In the genomic region with DNA sequence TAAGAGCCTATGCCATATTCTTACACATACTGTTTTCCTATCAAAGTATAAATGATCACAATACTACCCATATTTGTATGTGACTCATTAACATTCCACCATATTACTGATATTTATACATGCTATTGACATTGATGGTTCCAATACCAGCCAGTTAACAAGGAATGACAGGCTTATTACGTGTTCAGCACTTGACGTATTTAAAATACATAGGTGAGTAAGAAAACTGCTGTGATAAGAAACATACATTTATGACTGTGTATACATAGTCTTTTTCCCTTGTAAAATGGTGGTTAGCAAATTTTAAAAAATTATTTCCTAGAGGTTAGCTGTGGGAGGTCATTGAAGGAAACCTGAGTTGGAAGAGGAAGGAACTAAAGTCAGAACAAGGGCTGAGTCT, we compare ENCODE assay signal across 36 cellular contexts.
"Had no signal": no experiment of that assay in that cellular context is flagged by ENCODE, and none has a peak within 500 bp of the region (broad histone marks: within the 10 kb centered on the region; RNA-seq: fewer than 3 reads in every experiment).

No MANE protein-coding gene starts in this region.

- H3K4me3 ChIP-seq: MG63 had no signal

- H3K36me3 ChIP-seq: MG63 had no signal

- H3K9me3 ChIP-seq: MG63 had no signal

- DNase-seq: Karpas-422, Kasumi-1, MG63, MM.1S, MV-4-11, NCI-H1048, NCI-H1092, NCI-H1092 treated with DMSO at 0.1 percent for 48 hours, NCI-H1105, NCI-H1105 treated with DMSO at 0.1 percent for 48 hours, NCI-H1417, NCI-H1417 treated with DMSO at 0.1 percent for 48 hours, NCI-H1436, NCI-H1436 treated with DMSO at 0.1 percent for 48 hours, NCI-H146, NCI-H1694, NCI-H1694 treated with DMSO at 0.1 percent for 48 hours, NCI-H187, NCI-H187 treated with DMSO at 0.1 percent for 48 hours, NCI-H1930, NCI-H2029, NCI-H2029 treated with DMSO at 0.1 percent for 48 hours, NCI-H2081, NCI-H2081 treated with DMSO at 0.1 percent for 48 hours, NCI-H2107, NCI-H2171, NCI-H2171 treated with DMSO at 0.1 percent for 48 hours, NCI-H2227 treated with DMSO at 0.1 percent for 48 hours, NCI-H226, NCI-H345, NCI-H446, NCI-H446 treated with DMSO at 0.1 percent for 48 hours, NCI-H510A, NCI-H510A treated with DMSO at 0.1 percent for 48 hours, NCI-H524, NCI-H524 treated with DMSO at 0.1 percent for 48 hours had no signal
